Comparison of ENCODE assay signal across 1 cellular context in the genomic region with DNA sequence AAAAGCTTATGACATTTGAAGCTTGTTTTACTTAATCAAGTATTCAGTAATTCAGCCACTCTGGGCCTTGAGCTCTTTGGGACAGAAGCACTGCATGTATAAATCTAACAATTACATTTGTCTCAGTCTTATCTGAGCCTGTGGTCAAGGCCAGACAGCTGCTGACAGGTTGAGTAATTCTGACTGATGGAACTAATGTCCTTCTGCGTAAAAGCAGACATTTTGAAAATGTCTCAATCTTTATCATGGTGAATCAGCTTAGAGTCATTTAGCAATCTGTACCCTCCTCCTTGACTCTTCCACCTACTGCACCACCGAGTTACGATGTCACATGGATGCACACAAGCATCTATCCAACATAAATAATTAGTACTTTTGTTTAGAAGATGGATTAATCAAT.
TF ChIP-seq lines count a peak whose summit lies in the region.

No MANE protein-coding gene starts in this region.

TF ChIP-seq in HepG2, 621 proteins besides CTCF, POLR2A, EP300 and RAD21 (continued from another document and continues in another):
- TF ChIP-seq, protein P1, sequence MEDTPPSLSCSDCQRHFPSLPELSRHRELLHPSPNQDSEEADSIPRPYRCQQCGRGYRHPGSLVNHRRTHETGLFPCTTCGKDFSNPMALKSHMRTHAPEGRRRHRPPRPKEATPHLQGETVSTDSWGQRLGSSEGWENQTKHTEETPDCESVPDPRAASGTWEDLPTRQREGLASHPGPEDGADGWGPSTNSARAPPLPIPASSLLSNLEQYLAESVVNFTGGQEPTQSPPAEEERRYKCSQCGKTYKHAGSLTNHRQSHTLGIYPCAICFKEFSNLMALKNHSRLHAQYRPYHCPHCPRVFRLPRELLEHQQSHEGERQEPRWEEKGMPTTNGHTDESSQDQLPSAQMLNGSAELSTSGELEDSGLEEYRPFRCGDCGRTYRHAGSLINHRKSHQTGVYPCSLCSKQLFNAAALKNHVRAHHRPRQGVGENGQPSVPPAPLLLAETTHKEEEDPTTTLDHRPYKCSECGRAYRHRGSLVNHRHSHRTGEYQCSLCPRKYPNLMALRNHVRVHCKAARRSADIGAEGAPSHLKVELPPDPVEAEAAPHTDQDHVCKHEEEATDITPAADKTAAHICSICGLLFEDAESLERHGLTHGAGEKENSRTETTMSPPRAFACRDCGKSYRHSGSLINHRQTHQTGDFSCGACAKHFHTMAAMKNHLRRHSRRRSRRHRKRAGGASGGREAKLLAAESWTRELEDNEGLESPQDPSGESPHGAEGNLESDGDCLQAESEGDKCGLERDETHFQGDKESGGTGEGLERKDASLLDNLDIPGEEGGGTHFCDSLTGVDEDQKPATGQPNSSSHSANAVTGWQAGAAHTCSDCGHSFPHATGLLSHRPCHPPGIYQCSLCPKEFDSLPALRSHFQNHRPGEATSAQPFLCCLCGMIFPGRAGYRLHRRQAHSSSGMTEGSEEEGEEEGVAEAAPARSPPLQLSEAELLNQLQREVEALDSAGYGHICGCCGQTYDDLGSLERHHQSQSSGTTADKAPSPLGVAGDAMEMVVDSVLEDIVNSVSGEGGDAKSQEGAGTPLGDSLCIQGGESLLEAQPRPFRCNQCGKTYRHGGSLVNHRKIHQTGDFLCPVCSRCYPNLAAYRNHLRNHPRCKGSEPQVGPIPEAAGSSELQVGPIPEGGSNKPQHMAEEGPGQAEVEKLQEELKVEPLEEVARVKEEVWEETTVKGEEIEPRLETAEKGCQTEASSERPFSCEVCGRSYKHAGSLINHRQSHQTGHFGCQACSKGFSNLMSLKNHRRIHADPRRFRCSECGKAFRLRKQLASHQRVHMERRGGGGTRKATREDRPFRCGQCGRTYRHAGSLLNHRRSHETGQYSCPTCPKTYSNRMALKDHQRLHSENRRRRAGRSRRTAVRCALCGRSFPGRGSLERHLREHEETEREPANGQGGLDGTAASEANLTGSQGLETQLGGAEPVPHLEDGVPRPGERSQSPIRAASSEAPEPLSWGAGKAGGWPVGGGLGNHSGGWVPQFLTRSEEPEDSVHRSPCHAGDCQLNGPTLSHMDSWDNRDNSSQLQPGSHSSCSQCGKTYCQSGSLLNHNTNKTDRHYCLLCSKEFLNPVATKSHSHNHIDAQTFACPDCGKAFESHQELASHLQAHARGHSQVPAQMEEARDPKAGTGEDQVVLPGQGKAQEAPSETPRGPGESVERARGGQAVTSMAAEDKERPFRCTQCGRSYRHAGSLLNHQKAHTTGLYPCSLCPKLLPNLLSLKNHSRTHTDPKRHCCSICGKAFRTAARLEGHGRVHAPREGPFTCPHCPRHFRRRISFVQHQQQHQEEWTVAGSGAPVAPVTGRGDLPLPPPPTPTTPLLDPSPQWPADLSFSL (CRISPR knock-in tag; IDR thresholded peaks at IDR 0.05): no peak
- TF ChIP-seq ZNF691 (CRISPR knock-in tag; IDR thresholded peaks at IDR 0.05; ENCODE audit: borderline replicate concordance, low read depth) (no peak), SIX1 (CRISPR knock-in tag; IDR thresholded peaks at IDR 0.05; ENCODE audit: borderline replicate concordance) (no peak), HNF4G (IDR thresholded peaks at IDR 0.05; ENCODE audit: borderline replicate concordance, low read depth, low read length) (no peak), HNF4G (CRISPR knock-in tag; IDR thresholded peaks at IDR 0.05; ENCODE audit: borderline replicate concordance, low read depth) (no peak), PAWR (CRISPR knock-in tag; IDR thresholded peaks at IDR 0.05; ENCODE audit: borderline replicate concordance) (no peak), ZNF510 (CRISPR knock-in tag; IDR thresholded peaks at IDR 0.05; ENCODE audit: low read depth) (no peak), ZC3H4 (CRISPR knock-in tag; IDR thresholded peaks at IDR 0.05; ENCODE audit: borderline replicate concordance) (no peak), TBX3 (IDR thresholded peaks at IDR 0.05; ENCODE audit: borderline replicate concordance) (no peak), NKX3-1 (CRISPR knock-in tag; IDR thresholded peaks at IDR 0.05) (no peak), SKI (IDR thresholded peaks at IDR 0.05; ENCODE audit: partially characterized antibody) (peak; percentile 35), TGIF2 (CRISPR knock-in tag; IDR thresholded peaks at IDR 0.05) (no peak), ZNF629 (CRISPR knock-in tag; conservative IDR thresholded peaks at IDR 0.05) (no peak), ZNF383 (CRISPR knock-in tag; IDR thresholded peaks at IDR 0.05; ENCODE audit: borderline replicate concordance) (no peak), SP140L (CRISPR knock-in tag; IDR thresholded peaks at IDR 0.05; ENCODE audit: borderline replicate concordance) (no peak), FIP1L1 (IDR thresholded peaks at IDR 0.05; ENCODE audit: borderline replicate concordance, insufficient read depth, low read depth, low read length) (no peak), CEBPG (CRISPR knock-in tag; IDR thresholded peaks at IDR 0.05) (peak; percentile 73), HOXA3 (CRISPR knock-in tag; IDR thresholded peaks at IDR 0.05) (0 out of 2 replicates have a peak, but pooled peaks have one; percentile 31), NFRKB (IDR thresholded peaks at IDR 0.05) (no peak), HOXA5 (CRISPR knock-in tag; IDR thresholded peaks at IDR 0.05) (no peak), SOX6 (IDR thresholded peaks at IDR 0.05) (no peak), SOX6 (CRISPR knock-in tag; IDR thresholded peaks at IDR 0.05) (peak; percentile 52; the same call in 1 of the 2 replicates), ZNF644 (CRISPR knock-in tag; IDR thresholded peaks at IDR 0.05; ENCODE audit: low read depth) (peak; percentile 49; the same call in 1 of the 2 replicates), SIX4 (CRISPR knock-in tag; IDR thresholded peaks at IDR 0.05) (no peak), RFX1 (IDR thresholded peaks at IDR 0.05) (no peak), ETS1 (CRISPR knock-in tag; IDR thresholded peaks at IDR 0.05) (no peak), CEBPB (IDR thresholded peaks at IDR 0.05; ENCODE audit: borderline replicate concordance, low read depth, low read length) (peak; percentile 78), FOXM1 (CRISPR knock-in tag; IDR thresholded peaks at IDR 0.05) (no peak), ZBTB14 (CRISPR knock-in tag; IDR thresholded peaks at IDR 0.05) (no peak), ZMAT3 (CRISPR knock-in tag; conservative IDR thresholded peaks at IDR 0.05) (no peak), ZNF451 (CRISPR knock-in tag; IDR thresholded peaks at IDR 0.05) (no peak), SOX5 (CRISPR knock-in tag; IDR thresholded peaks at IDR 0.05; ENCODE audit: borderline replicate concordance) (peak; percentile 41; the same call in 1 of the 2 replicates), MBNL3 (CRISPR knock-in tag; conservative IDR thresholded peaks at IDR 0.05) (no peak), ZNF326 (CRISPR knock-in tag; IDR thresholded peaks at IDR 0.05; ENCODE audit: borderline replicate concordance) (no peak), ZNF124 (CRISPR knock-in tag; IDR thresholded peaks at IDR 0.05) (no peak), CBFB (CRISPR knock-in tag; IDR thresholded peaks at IDR 0.05) (0 out of 2 replicates have a peak, but pooled peaks have one; percentile 51), MIXL1 (CRISPR knock-in tag; IDR thresholded peaks at IDR 0.05) (0 out of 2 replicates have a peak, but pooled peaks have one; percentile 17), KLF13 (CRISPR knock-in tag; IDR thresholded peaks at IDR 0.05) (no peak), ATF7 (IDR thresholded peaks at IDR 0.05) (no peak), ATF7 (CRISPR knock-in tag; IDR thresholded peaks at IDR 0.05) (no peak), ZNF75D (CRISPR knock-in tag; IDR thresholded peaks at IDR 0.05; ENCODE audit: borderline replicate concordance) (no peak), HNF4A (CRISPR knock-in tag; IDR thresholded peaks at IDR 0.05) (peak; percentile 57), TCF7 (IDR thresholded peaks at IDR 0.05; ENCODE audit: low read depth) (no peak), ARNT (IDR thresholded peaks at IDR 0.05) (no peak), GATAD2A (CRISPR knock-in tag; IDR thresholded peaks at IDR 0.05) (peak; percentile 58)
- TF ChIP-seq, protein P2, sequence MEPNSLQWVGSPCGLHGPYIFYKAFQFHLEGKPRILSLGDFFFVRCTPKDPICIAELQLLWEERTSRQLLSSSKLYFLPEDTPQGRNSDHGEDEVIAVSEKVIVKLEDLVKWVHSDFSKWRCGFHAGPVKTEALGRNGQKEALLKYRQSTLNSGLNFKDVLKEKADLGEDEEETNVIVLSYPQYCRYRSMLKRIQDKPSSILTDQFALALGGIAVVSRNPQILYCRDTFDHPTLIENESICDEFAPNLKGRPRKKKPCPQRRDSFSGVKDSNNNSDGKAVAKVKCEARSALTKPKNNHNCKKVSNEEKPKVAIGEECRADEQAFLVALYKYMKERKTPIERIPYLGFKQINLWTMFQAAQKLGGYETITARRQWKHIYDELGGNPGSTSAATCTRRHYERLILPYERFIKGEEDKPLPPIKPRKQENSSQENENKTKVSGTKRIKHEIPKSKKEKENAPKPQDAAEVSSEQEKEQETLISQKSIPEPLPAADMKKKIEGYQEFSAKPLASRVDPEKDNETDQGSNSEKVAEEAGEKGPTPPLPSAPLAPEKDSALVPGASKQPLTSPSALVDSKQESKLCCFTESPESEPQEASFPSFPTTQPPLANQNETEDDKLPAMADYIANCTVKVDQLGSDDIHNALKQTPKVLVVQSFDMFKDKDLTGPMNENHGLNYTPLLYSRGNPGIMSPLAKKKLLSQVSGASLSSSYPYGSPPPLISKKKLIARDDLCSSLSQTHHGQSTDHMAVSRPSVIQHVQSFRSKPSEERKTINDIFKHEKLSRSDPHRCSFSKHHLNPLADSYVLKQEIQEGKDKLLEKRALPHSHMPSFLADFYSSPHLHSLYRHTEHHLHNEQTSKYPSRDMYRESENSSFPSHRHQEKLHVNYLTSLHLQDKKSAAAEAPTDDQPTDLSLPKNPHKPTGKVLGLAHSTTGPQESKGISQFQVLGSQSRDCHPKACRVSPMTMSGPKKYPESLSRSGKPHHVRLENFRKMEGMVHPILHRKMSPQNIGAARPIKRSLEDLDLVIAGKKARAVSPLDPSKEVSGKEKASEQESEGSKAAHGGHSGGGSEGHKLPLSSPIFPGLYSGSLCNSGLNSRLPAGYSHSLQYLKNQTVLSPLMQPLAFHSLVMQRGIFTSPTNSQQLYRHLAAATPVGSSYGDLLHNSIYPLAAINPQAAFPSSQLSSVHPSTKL (CRISPR knock-in tag; IDR thresholded peaks at IDR 0.05): 0 out of 2 replicates have a peak, but pooled peaks have one; percentile 31
- TF ChIP-seq, protein P3, sequence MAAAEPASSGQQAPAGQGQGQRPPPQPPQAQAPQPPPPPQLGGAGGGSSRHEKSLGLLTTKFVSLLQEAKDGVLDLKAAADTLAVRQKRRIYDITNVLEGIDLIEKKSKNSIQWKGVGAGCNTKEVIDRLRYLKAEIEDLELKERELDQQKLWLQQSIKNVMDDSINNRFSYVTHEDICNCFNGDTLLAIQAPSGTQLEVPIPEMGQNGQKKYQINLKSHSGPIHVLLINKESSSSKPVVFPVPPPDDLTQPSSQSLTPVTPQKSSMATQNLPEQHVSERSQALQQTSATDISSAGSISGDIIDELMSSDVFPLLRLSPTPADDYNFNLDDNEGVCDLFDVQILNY (CRISPR knock-in tag; conservative IDR thresholded peaks at IDR 0.05): no peak
- TF ChIP-seq, protein P4, sequence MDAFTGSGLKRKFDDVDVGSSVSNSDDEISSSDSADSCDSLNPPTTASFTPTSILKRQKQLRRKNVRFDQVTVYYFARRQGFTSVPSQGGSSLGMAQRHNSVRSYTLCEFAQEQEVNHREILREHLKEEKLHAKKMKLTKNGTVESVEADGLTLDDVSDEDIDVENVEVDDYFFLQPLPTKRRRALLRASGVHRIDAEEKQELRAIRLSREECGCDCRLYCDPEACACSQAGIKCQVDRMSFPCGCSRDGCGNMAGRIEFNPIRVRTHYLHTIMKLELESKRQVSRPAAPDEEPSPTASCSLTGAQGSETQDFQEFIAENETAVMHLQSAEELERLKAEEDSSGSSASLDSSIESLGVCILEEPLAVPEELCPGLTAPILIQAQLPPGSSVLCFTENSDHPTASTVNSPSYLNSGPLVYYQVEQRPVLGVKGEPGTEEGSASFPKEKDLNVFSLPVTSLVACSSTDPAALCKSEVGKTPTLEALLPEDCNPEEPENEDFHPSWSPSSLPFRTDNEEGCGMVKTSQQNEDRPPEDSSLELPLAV (CRISPR knock-in tag; conservative IDR thresholded peaks at IDR 0.05; ENCODE audit: low read depth): no peak
- TF ChIP-seq, protein P5, sequence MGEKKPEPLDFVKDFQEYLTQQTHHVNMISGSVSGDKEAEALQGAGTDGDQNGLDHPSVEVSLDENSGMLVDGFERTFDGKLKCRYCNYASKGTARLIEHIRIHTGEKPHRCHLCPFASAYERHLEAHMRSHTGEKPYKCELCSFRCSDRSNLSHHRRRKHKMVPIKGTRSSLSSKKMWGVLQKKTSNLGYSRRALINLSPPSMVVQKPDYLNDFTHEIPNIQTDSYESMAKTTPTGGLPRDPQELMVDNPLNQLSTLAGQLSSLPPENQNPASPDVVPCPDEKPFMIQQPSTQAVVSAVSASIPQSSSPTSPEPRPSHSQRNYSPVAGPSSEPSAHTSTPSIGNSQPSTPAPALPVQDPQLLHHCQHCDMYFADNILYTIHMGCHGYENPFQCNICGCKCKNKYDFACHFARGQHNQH (CRISPR knock-in tag; IDR thresholded peaks at IDR 0.05): no peak
